Comparison of ENCODE assay signal across 10 cellular contexts in genomic region chr17:38896373-38896954, GRCh38. TPM values are rescaled to one million over a fixed set of nuclear protein-coding genes. Genes with fewer than 3 reads are reported as not detected.
DNase-seq lines count a peak whose midpoint lies in the region; ATAC-seq and TF ChIP-seq lines count a peak whose summit lies in the region.
"Had no signal": no experiment of that assay in that cellular context is flagged by ENCODE, and none has a peak within 500 bp of the region (broad histone marks: within the 10 kb centered on the region; RNA-seq: fewer than 3 reads in every experiment).

No MANE protein-coding gene starts in this region.

- no peaks in the 10 kb centered on the region for H3K27me3 Mint-ChIP-seq in naive B cell

- peaks cover 0 to 37% of the 10 kb centered on the region in 2 donors for H3K36me3 ChIP-seq in vagina

- DNase-seq in Right ventricle myocardium inferior (ENCODE audit: missing footprints) (no peak), Right ventricle myocardium superior (no peak), ecto neural progenitor cell (ENCODE audit: low spot score) (peak; percentile 92), naive B cell (no peak), vagina (ENCODE audit: extremely low spot score in 2 of 2) (no peak), GM10248 (ENCODE audit: extremely low spot score) (no peak), DMS 273 (lab: John Stamatoyannopoulos, UW; ENCODE audit: unreplicated experiment) (no peak)
- DNase-seq: activated CD4-positive, alpha-beta T cell treated with anti-CD3 and anti-CD28 coated beads for 1 hour; effector CD4-positive, alpha-beta T cell had no signal

- H3K4me1 ChIP-seq in vagina, result peaks cover 92% of the 10 kb centered on the region

- peaks cover 37 to 50% (median 50%) of the 10 kb centered on the region in 3 donors for H3K4me1 Mint-ChIP-seq in naive B cell

- peak; percentile 11 for ATAC-seq in Right ventricle myocardium inferior
- no peak for ATAC-seq in Right ventricle myocardium superior (ENCODE audit: poor library complexity)
- no peak for ATAC-seq in naive B cell (ENCODE audit: low read depth in 2 of 2)
- no peak for ATAC-seq in HG02678 (IDR thresholded peaks at IDR 0.05; ENCODE audit: unreplicated experiment)

- H3K27ac ChIP-seq in vagina, result peak overlapping the region; percentile 7

- H3K4me3 Mint-ChIP-seq in naive B cell, result no peak overlapping the region

- H3K27me3 ChIP-seq in vagina, result no peaks in the 10 kb centered on the region

- POLR2A ChIA-PET in GM10248 (lab: Yijun Ruan, JAX), result no interaction called here

- no peaks in the 10 kb centered on the region for H3K36me3 Mint-ChIP-seq in naive B cell

- H3K4me3 ChIP-seq in vagina, result no peak overlapping the region

- H3K9me3 ChIP-seq in vagina, result no peaks in the 10 kb centered on the region

- no peaks in the 10 kb centered on the region for H3K9me3 Mint-ChIP-seq in naive B cell

- CTCF ChIA-PET in GM10248 (lab: Yijun Ruan, JAX), result interaction anchor here (1.7 to 3.3 kb wide), 2 partner anchors 11 to 29 kb away, joined by 5 to 9 read pairs; partner anchors contain the start of gene LASP1NB

- intact Hi-C loops in Right ventricle myocardium inferior (cut with DNase I) (loop anchor here (2.0 kb wide), 1 partner anchor 26 kb away; the partner anchor contains the start of gene LASP1), Right ventricle myocardium superior (cut with DNase I) (no loop called here), vagina (cut with DNase I) (no loop called here)

- TF ChIP-seq CTCF in vagina (IDR thresholded peaks at IDR 0.05), result no peak
- TF ChIP-seq CTCF in GM10248 (IDR thresholded peaks at IDR 0.05; ENCODE audit: control extremely low read depth, extremely low read depth, low read depth, missing control alignments), result no peak

- TF ChIP-seq POLR2A in vagina (IDR thresholded peaks at IDR 0.05), result no peak

- H3K27ac Mint-ChIP-seq in naive B cell, result peak overlapping the region; percentile 47 to 98 (median 74)

RNA-seq across cellular contexts. Expression of gene LASP1, which starts 26.6 kb away (rescaled TPM):
- total RNA-seq in Right ventricle myocardium inferior (38.5 TPM), Right ventricle myocardium superior (31.7 TPM), vagina (69.0 TPM)
- 10 to 100 TPM; 28.4 to 47.4 (median 41.8) TPM for polyA plus RNA-seq in naive B cell (ENCODE audit: low read depth in 6 of 6)

RNA-seq across cellular contexts. Expression of gene RPL23, which starts 42.9 kb away (rescaled TPM):
- total RNA-seq in Right ventricle myocardium inferior, result 897 TPM
- 767 TPM for total RNA-seq in Right ventricle myocardium superior
- polyA plus RNA-seq in naive B cell (ENCODE audit: low read depth in 6 of 6), result 1,000 to 10,000 TPM in 5 of 6 donors, 100 to 1,000 TPM in 1; 798 to 1,720 (median 1,485) TPM
- total RNA-seq in vagina, result 1,585 TPM
